ENCODE assay signal across 8 cellular contexts in the genomic region with DNA sequence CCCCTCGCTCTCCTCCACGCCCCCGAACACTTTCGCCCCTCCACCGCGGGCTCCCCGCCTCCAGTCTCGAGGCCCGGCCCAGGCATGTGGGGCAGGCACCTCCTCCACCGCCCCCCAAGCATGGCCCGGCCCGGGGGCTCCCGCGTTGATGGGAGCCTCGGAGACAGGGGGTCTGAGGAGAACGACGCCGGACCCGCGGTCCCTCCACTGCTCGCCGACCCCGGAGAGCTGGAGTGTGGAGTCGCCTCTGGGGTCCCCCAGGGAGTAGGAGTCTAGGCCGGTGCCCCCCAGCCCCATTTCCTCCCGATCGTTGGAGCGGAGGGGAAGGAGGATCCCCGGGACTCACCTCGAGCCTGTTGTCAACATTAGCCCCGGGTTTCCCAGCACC. TPM values are rescaled to one million over a fixed set of nuclear protein-coding genes. Genes with fewer than 3 reads are reported as not detected.
DNase-seq lines count a peak whose midpoint lies in the region; ATAC-seq, FAIRE-seq and TF ChIP-seq lines count a peak whose summit lies in the region.

No MANE protein-coding gene starts in this region.

- H3K9me2 ChIP-seq in GM23248 (ENCODE audit: insufficient read depth) (no peaks in the 10 kb centered on the region), PC-3 (replicated peaks; ENCODE audit: low read length) (no peaks in the 10 kb centered on the region), hepatocyte (replicated peaks; ENCODE audit: insufficient read depth) (no peaks in the 10 kb centered on the region)

- H3F3A ChIP-seq in GM23248 (ENCODE audit: insufficient read depth) (peaks cover 12% of the 10 kb centered on the region), PC-3 (ENCODE audit: low read length, unreplicated experiment) (no peaks in the 10 kb centered on the region)

- WGBS in GM23248 (ENCODE audit: low coverage in 1 of 2, low lambda C conversion rate in 2 of 2, missing lambda C conversion rate in 2 of 2), 2 experiments: 1 to 3% methylated on average over 16 to 31 of the region's 31 CpGs
- WGBS in hepatocyte (ENCODE audit: low lambda C conversion rate, missing lambda C conversion rate): 1% methylated on average over 14 of the region's 31 CpGs
- WGBS in small intestine, 3 donors: 1% methylated on average over 29 to 31 of the region's 31 CpGs

- H4K20me1 ChIP-seq in GM23248 (ENCODE audit: insufficient read depth) (no peaks in the 10 kb centered on the region), PC-3 (ENCODE audit: low read length) (no peaks in the 10 kb centered on the region), hepatocyte (ENCODE audit: insufficient read depth, poor library complexity, severe bottlenecking) (peaks cover 11% of the 10 kb centered on the region)

- no peaks in the 10 kb centered on the region for H3K36me3 ChIP-seq in GM23248 (ENCODE audit: low read depth)
- H3K36me3 ChIP-seq in PC-3 (ENCODE audit: low read depth, low read length): no peaks in the 10 kb centered on the region
- no peaks in the 10 kb centered on the region for H3K36me3 ChIP-seq in hepatocyte (replicated peaks; ENCODE audit: insufficient read depth, low read depth)
- no peaks in the 10 kb centered on the region for H3K36me3 ChIP-seq in small intestine (ENCODE audit: control insufficient read depth in 2 of 2, insufficient read depth in 2 of 2, low read length in 2 of 2)

- intact Hi-C loops in PC-3 (cut with micrococcal nuclease): no loop called here

- H3K9me3 Mint-ChIP-seq in activated naive CD8-positive, alpha-beta T cell (ENCODE audit: low read depth): no peaks in the 10 kb centered on the region

- CTCF ChIA-PET in PC-3 (lab: Charles Lee): no interaction called here

- peak; percentile 18 for ATAC-seq in PC-3

- H3K27me3 ChIP-seq in GM23248 (replicated peaks; ENCODE audit: insufficient read depth) (no peaks in the 10 kb centered on the region), PC-3 (ENCODE audit: low read length) (no peaks in the 10 kb centered on the region), hepatocyte (no peaks in the 10 kb centered on the region), small intestine (ENCODE audit: control insufficient read depth in 2 of 2, insufficient read depth in 2 of 2, low read length in 2 of 2) (no peaks in the 10 kb centered on the region)

- peak overlapping the region; percentile 86 for H2AFZ ChIP-seq in GM23248
- H2AFZ ChIP-seq in PC-3 (ENCODE audit: low read length): peak overlapping the region; percentile 64
- peak overlapping the region; percentile 94 for H2AFZ ChIP-seq in hepatocyte

- peak overlapping the region; percentile 95 for H3K27ac Mint-ChIP-seq in activated naive CD8-positive, alpha-beta T cell

- H3K27me3 Mint-ChIP-seq in activated naive CD8-positive, alpha-beta T cell: no peaks in the 10 kb centered on the region

- TF ChIP-seq CTCF in PC-3 (conservative IDR thresholded peaks at IDR 0.05; ENCODE audit: low read depth, low read length): no peak
- TF ChIP-seq CTCF in hepatocyte (IDR thresholded peaks at IDR 0.05; ENCODE audit: poor library complexity): no peak

- H3K9ac ChIP-seq in GM23248: peak overlapping the region; percentile 96
- H3K9ac ChIP-seq in PC-3 (ENCODE audit: low read length): peak overlapping the region; percentile 99

- in situ Hi-C loops in GM23248 (cut with MboI): no loop called here

- no peak for FAIRE-seq in small intestine (lab: Jason Lieb, UNC)

- DNase-seq in COLO668 (lab: John Stamatoyannopoulos, UW; ENCODE audit: unreplicated experiment): peak; percentile 19
- peak; percentile 65 for DNase-seq in GM23248
- DNase-seq in PC-3: no peak
- DNase-seq in hepatocyte (ENCODE audit: low spot score): peak; percentile 59
- DNase-seq in small intestine: no peak
- DNase-seq in NCI-H1930 (lab: John Stamatoyannopoulos, UW): no peak
- DNase-seq in COLO829 (ENCODE audit: low spot score): no peak

- H3K79me2 ChIP-seq in GM23248 (ENCODE audit: insufficient read depth) (peaks cover 51% of the 10 kb centered on the region), PC-3 (ENCODE audit: low read length) (peaks cover 49% of the 10 kb centered on the region), hepatocyte (peaks cover 51% of the 10 kb centered on the region)

- no TSS peak for BruUV-seq in PC-3 (replicated peaks; lab: Mats Ljungman, UMichigan)

- H3K4me1 Mint-ChIP-seq in activated naive CD8-positive, alpha-beta T cell (ENCODE audit: low read depth): peaks cover 38% of the 10 kb centered on the region

- peaks cover 11% of the 10 kb centered on the region for H3K4me1 ChIP-seq in GM23248 (ENCODE audit: insufficient read depth)
- H3K4me1 ChIP-seq in PC-3 (ENCODE audit: insufficient read depth, low read length): peaks cover 11% of the 10 kb centered on the region
- peaks cover 13% of the 10 kb centered on the region for H3K4me1 ChIP-seq in hepatocyte (ENCODE audit: insufficient read depth)
- peaks cover 0 to 3% of the 10 kb centered on the region in 2 donors for H3K4me1 ChIP-seq in small intestine (ENCODE audit: control insufficient read depth in 2 of 2, insufficient read depth in 1 of 2, low read depth in 1 of 2, low read length in 1 of 2)

- H3K9me3 ChIP-seq in GM23248 (ENCODE audit: low read depth): no peaks in the 10 kb centered on the region
- no peaks in the 10 kb centered on the region for H3K9me3 ChIP-seq in PC-3 (ENCODE audit: low read length)
- no peaks in the 10 kb centered on the region for H3K9me3 ChIP-seq in hepatocyte (ENCODE audit: low read depth)
- no peaks in the 10 kb centered on the region for H3K9me3 ChIP-seq in small intestine (ENCODE audit: control insufficient read depth, low read depth)

- H3K4me3 Mint-ChIP-seq in activated naive CD8-positive, alpha-beta T cell: peak overlapping the region; percentile 99

- H3K4me2 ChIP-seq in GM23248 (ENCODE audit: unreplicated experiment) (peak overlapping the region; percentile 98), PC-3 (ENCODE audit: low read length) (peak overlapping the region; percentile 82), hepatocyte (peak overlapping the region; percentile 81)

- peak overlapping the region; percentile 86 for H3K4me3 ChIP-seq in GM23248
- H3K4me3 ChIP-seq in PC-3 (ENCODE audit: low read length): peak overlapping the region; percentile 83
- peak overlapping the region; percentile 96 for H3K4me3 ChIP-seq in hepatocyte
- H3K4me3 ChIP-seq in small intestine (ENCODE audit: low read depth in 1 of 2, low read length in 2 of 2): peak overlapping the region; percentile 98 to 99

- H3K27ac ChIP-seq in GM23248 (peak overlapping the region; percentile 97), PC-3 (ENCODE audit: low read length) (peak overlapping the region; percentile 95), hepatocyte (peak overlapping the region; percentile 98), small intestine (ENCODE audit: low read depth in 1 of 2, low read length in 1 of 2) (peak overlapping the region; percentile 71 to 100)

- peaks cover 3% of the 10 kb centered on the region for H3K36me3 Mint-ChIP-seq in activated naive CD8-positive, alpha-beta T cell

- POLR2A ChIA-PET in PC-3 (lab: Charles Lee; ENCODE audit: unreplicated experiment): no interaction called here

RNA-seq across cellular contexts. Expression of a gene that starts 0.2 kb away (rescaled TPM):
- total RNA-seq in GM23248 (2014; rRNA removed; shearing (Covaris generic)): 10.2 and 14.1 TPM in 2 replicates
- polyA plus RNA-seq in GM23248 (2016; fragmentation: Nextera tagmentation; extraction: Ambion mirVana) (12.7 and 13.4 TPM in 2 replicates), hepatocyte (12.3 and 12.9 TPM in 2 replicates), small intestine (10 to 100 TPM; 11.3 to 44.6 (median 36.2) TPM)
- total RNA-seq in PC-3 (2014; rRNA removed) (10.4 and 12.0 TPM in 2 replicates), hepatocyte (14.5 and 15.1 TPM in 2 replicates)

RNA-seq across cellular contexts. Expression of a gene that starts 26.4 kb away (rescaled TPM):
- total RNA-seq in GM23248 (2014; rRNA removed; shearing (Covaris generic)): 8.2 and 9.2 TPM in 2 replicates
- 6.4 and 6.8 TPM in 2 replicates for polyA plus RNA-seq in GM23248 (2016; fragmentation: Nextera tagmentation; extraction: Ambion mirVana)
- 8.1 and 18.7 TPM in 2 replicates for total RNA-seq in PC-3 (2014; rRNA removed)
- 17.5 and 22.8 TPM in 2 replicates for total RNA-seq in hepatocyte
- polyA plus RNA-seq in hepatocyte: 11.7 and 23.8 TPM in 2 replicates
- polyA plus RNA-seq in small intestine: 1 to 10 TPM; 5.9 to 9.8 (median 9.1) TPM

Comparison
In these comparisons a context has a peak if more than half of its experiments do, and no peak if none do; other contexts are left out.
1. DNase-seq: peak in COLO668 (single experiment), GM23248 (single experiment) and hepatocyte (single experiment); none in PC-3 (single experiment), small intestine (single experiment), NCI-H1930 (0 of 2) and COLO829 (single experiment).
2. Peak in every context shown above with its lines, with median percentiles within 50 percentile points of each other: H2AFZ ChIP-seq, H3K27ac ChIP-seq, H3K4me2 ChIP-seq and H3K4me3 ChIP-seq.